ENCODE assay signal across 26 cellular contexts in genomic region chr19:29952127-29952526, GRCh38. TPM values are rescaled to one million over a fixed set of nuclear protein-coding genes. Genes with fewer than 3 reads are reported as not detected.
DNase-seq lines count a peak whose midpoint lies in the region; ATAC-seq, FAIRE-seq and TF ChIP-seq lines count a peak whose summit lies in the region.
"Had no signal": no experiment of that assay in that cellular context is flagged by ENCODE, and none has a peak within 500 bp of the region (broad histone marks: within the 10 kb centered on the region; RNA-seq: fewer than 3 reads in every experiment).

No MANE protein-coding gene starts in this region.

- H3K9me3 Mint-ChIP-seq in activated CD4-positive, alpha-beta memory T cell treated with anti-CD3 and anti-CD28 coated beads for 36 hours: peaks cover 2% of the 10 kb centered on the region
- peaks cover 6% of the 10 kb centered on the region for H3K9me3 Mint-ChIP-seq in activated CD4-positive, alpha-beta memory T cell treated with anti-CD3 and anti-CD28 coated beads, Interleukin-2, amount 10 ng/mL, durations not matched to agents 7 days and 5 days
- H3K9me3 Mint-ChIP-seq in mesothelial cell of epicardium: peaks cover 11% of the 10 kb centered on the region
- H3K9me3 Mint-ChIP-seq: effector memory CD8-positive, alpha-beta T cell had no signal

- in situ Hi-C loops in gastrocnemius medialis (cut with MboI; ENCODE audit: low sequenced_read_pairs in 4 of 4): no loop called here

- H3K27ac Mint-ChIP-seq in activated CD4-positive, alpha-beta memory T cell treated with anti-CD3 and anti-CD28 coated beads for 36 hours: peak overlapping the region; percentile 28
- H3K27ac Mint-ChIP-seq in activated CD4-positive, alpha-beta memory T cell treated with anti-CD3 and anti-CD28 coated beads, Interleukin-2, amount 10 ng/mL, durations not matched to agents 7 days and 5 days: no peak overlapping the region
- peak overlapping the region; percentile 27 for H3K27ac Mint-ChIP-seq in mesothelial cell of epicardium
- H3K27ac Mint-ChIP-seq: activated T-helper 2 cell treated with anti-CD3 and anti-CD28 coated beads, Interferon-gamma antibody, Interleukin-2, Interleukin-4, amounts not matched to agents 10 μg/mL and 5 μg/mL and 100 μg/mL, durations not matched to agents 14 hours and 24 hours and 36 hours; nephron progenitor cell had no signal

- WGBS in thyroid gland, 2 donors: 81 to 91% methylated on average over 1 of the region's 1 CpG

- ATAC-seq in gastrocnemius medialis: no peak
- ATAC-seq: activated CD4-positive, CD25-positive, alpha-beta regulatory T cell treated with anti-CD3 and anti-CD28 coated beads, Interleukin-2, amount 50 U/mL, for 24 hours; body of pancreas; effector memory CD8-positive, alpha-beta T cell; left lung; sciatic nerve had no signal

- H3K27me3 ChIP-seq in bronchial epithelial cell (ENCODE audit: control insufficient read depth, insufficient read depth, low read length): no peaks in the 10 kb centered on the region
- H3K27me3 ChIP-seq in thyroid gland: no peaks in the 10 kb centered on the region
- H3K27me3 ChIP-seq in gastrocnemius medialis: no peaks in the 10 kb centered on the region
- H3K27me3 ChIP-seq: body of pancreas, left lung, upper lobe of left lung had no signal

- CTCF ChIA-PET in activated CD4-positive, alpha-beta memory T cell treated with anti-CD3 and anti-CD28 coated beads for 36 hours (lab: Charles Lee): no interaction called here
- CTCF ChIA-PET in activated CD4-positive, alpha-beta memory T cell treated with anti-CD3 and anti-CD28 coated beads, Interleukin-2, amount 10 ng/mL, durations not matched to agents 7 days and 5 days (lab: Charles Lee): no interaction called here

- intact Hi-C loops in activated CD4-positive, alpha-beta memory T cell treated with anti-CD3 and anti-CD28 coated beads for 36 hours (cut with micrococcal nuclease): no loop called here
- intact Hi-C loops in thyroid gland (cut with DNase I) (no loop called here), gastrocnemius medialis (cut with DNase I; ENCODE audit: low total_unique reads) (no loop called here)

- H3K4me3 Mint-ChIP-seq in activated CD4-positive, alpha-beta memory T cell treated with anti-CD3 and anti-CD28 coated beads for 36 hours: no peak overlapping the region
- H3K4me3 Mint-ChIP-seq in activated CD4-positive, alpha-beta memory T cell treated with anti-CD3 and anti-CD28 coated beads, Interleukin-2, amount 10 ng/mL, durations not matched to agents 7 days and 5 days: no peak overlapping the region
- H3K4me3 Mint-ChIP-seq in mesothelial cell of epicardium: no peak overlapping the region
- H3K4me3 Mint-ChIP-seq: effector memory CD8-positive, alpha-beta T cell; nephron progenitor cell had no signal

- H3K36me3 ChIP-seq in bronchial epithelial cell (ENCODE audit: control insufficient read depth, insufficient read depth, low read length) (no peaks in the 10 kb centered on the region), thyroid gland (no peaks in the 10 kb centered on the region), gastrocnemius medialis (no peaks in the 10 kb centered on the region)
- H3K36me3 ChIP-seq: left lung, upper lobe of left lung had no signal

- H3K4me3 ChIP-seq in bronchial epithelial cell (ENCODE audit: low read depth, low read length) (no peak overlapping the region), thyroid gland (replicated peaks in 1 of 3) (no peak overlapping the region), gastrocnemius medialis (no peak overlapping the region)
- H3K4me3 ChIP-seq: body of pancreas, left lung, upper lobe of left lung had no signal

- H3K27ac ChIP-seq in thyroid gland (no peak overlapping the region), gastrocnemius medialis (no peak overlapping the region)
- H3K27ac ChIP-seq: body of pancreas, left lung, parathyroid adenoma, upper lobe of left lung had no signal

- H3K4me1 Mint-ChIP-seq in activated CD4-positive, alpha-beta memory T cell treated with anti-CD3 and anti-CD28 coated beads for 36 hours (ENCODE audit: low read depth): peaks cover 71% of the 10 kb centered on the region
- peaks cover 34% of the 10 kb centered on the region for H3K4me1 Mint-ChIP-seq in activated CD4-positive, alpha-beta memory T cell treated with anti-CD3 and anti-CD28 coated beads, Interleukin-2, amount 10 ng/mL, durations not matched to agents 7 days and 5 days
- H3K4me1 Mint-ChIP-seq in mesothelial cell of epicardium: peaks cover 11% of the 10 kb centered on the region
- H3K4me1 Mint-ChIP-seq: nephron progenitor cell had no signal

- FAIRE-seq in bronchial epithelial cell (lab: Jason Lieb, UNC): no peak
- FAIRE-seq: colon had no signal

- no peak for DNase-seq in activated CD4-positive, alpha-beta memory T cell treated with anti-CD3 and anti-CD28 coated beads for 36 hours
- no peak for DNase-seq in activated CD4-positive, alpha-beta memory T cell treated with anti-CD3 and anti-CD28 coated beads, Interleukin-2, amount 10 ng/mL, durations not matched to agents 7 days and 5 days
- peak; percentile 83 for DNase-seq in NCI-H82 treated with DMSO at 0.1 percent for 48 hours (lab: John Stamatoyannopoulos, UW; ENCODE audit: unreplicated experiment)
- peak; percentile 42 for DNase-seq in bronchial epithelial cell (ENCODE audit: low read depth)
- no peak for DNase-seq in mesothelial cell of epicardium (ENCODE audit: low spot score in 2 of 2, unreplicated experiment in 2 of 2)
- no peak for DNase-seq in T-helper 2 cell
- DNase-seq in thyroid gland: no peak
- no peak for DNase-seq in gastrocnemius medialis
- DNase-seq: body of pancreas; effector memory CD8-positive, alpha-beta T cell; HCEC 1CT; head of caudate nucleus; left lung; midbrain; NCI-H1436 treated with DMSO at 0.1 percent for 48 hours; NCI-H2171; NCI-H524; nephron progenitor cell; RPMI8226; stimulated activated CD4-positive, alpha-beta T cell treated with anti-CD3 and anti-CD28 coated beads, Interleukin-15, amount 100 ng/mL, for 24 hours; upper lobe of left lung had no signal

- no peaks in the 10 kb centered on the region for H3K9me3 ChIP-seq in thyroid gland
- H3K9me3 ChIP-seq in gastrocnemius medialis: no peaks in the 10 kb centered on the region
- H3K9me3 ChIP-seq: body of pancreas, left lung, upper lobe of left lung had no signal

- TF ChIP-seq CTCF in bronchial epithelial cell (IDR thresholded peaks at IDR 0.05; ENCODE audit: insufficient read depth, low read length, severe bottlenecking) (no peak), mesothelial cell of epicardium (IDR thresholded peaks at IDR 0.05; ENCODE audit: unreplicated experiment) (no peak), thyroid gland (IDR thresholded peaks at IDR 0.05) (no peak), gastrocnemius medialis (IDR thresholded peaks at IDR 0.05 in 4 of 5, conservative IDR thresholded peaks at IDR 0.05 in 1 of 5) (no peak)

- H3K4me1 ChIP-seq in thyroid gland: peaks cover 2 to 11% of the 10 kb centered on the region in 2 donors
- H3K4me1 ChIP-seq in gastrocnemius medialis: peaks cover 8% of the 10 kb centered on the region in 2 donors
- H3K4me1 ChIP-seq: body of pancreas, parathyroid adenoma had no signal

- TF ChIP-seq POLR2A in thyroid gland (IDR thresholded peaks at IDR 0.05) (no peak), gastrocnemius medialis (IDR thresholded peaks at IDR 0.05) (no peak)

- H3K27me3 Mint-ChIP-seq in activated CD4-positive, alpha-beta memory T cell treated with anti-CD3 and anti-CD28 coated beads for 36 hours: no peaks in the 10 kb centered on the region
- no peaks in the 10 kb centered on the region for H3K27me3 Mint-ChIP-seq in activated CD4-positive, alpha-beta memory T cell treated with anti-CD3 and anti-CD28 coated beads, Interleukin-2, amount 10 ng/mL, durations not matched to agents 7 days and 5 days
- no peaks in the 10 kb centered on the region for H3K27me3 Mint-ChIP-seq in mesothelial cell of epicardium (ENCODE audit: low read depth)
- H3K27me3 Mint-ChIP-seq: effector memory CD8-positive, alpha-beta T cell had no signal

- H3K36me3 Mint-ChIP-seq in activated CD4-positive, alpha-beta memory T cell treated with anti-CD3 and anti-CD28 coated beads for 36 hours: peaks cover 24% of the 10 kb centered on the region
- H3K36me3 Mint-ChIP-seq in activated CD4-positive, alpha-beta memory T cell treated with anti-CD3 and anti-CD28 coated beads, Interleukin-2, amount 10 ng/mL, durations not matched to agents 7 days and 5 days (ENCODE audit: low read depth): peaks cover 38% of the 10 kb centered on the region
- H3K36me3 Mint-ChIP-seq in mesothelial cell of epicardium: peaks cover 17% of the 10 kb centered on the region

- POLR2A ChIA-PET in activated CD4-positive, alpha-beta memory T cell treated with anti-CD3 and anti-CD28 coated beads for 36 hours (lab: Charles Lee): no interaction called here
- POLR2A ChIA-PET in activated CD4-positive, alpha-beta memory T cell treated with anti-CD3 and anti-CD28 coated beads, Interleukin-2, amount 10 ng/mL, durations not matched to agents 7 days and 5 days (lab: Charles Lee): no interaction called here

RNA-seq across cellular contexts. Expression of gene URI1, which starts 10.1 kb away (rescaled TPM):
- 10 to 100 TPM; 66.9 to 68.5 TPM for total RNA-seq in activated CD4-positive, alpha-beta memory T cell treated with anti-CD3 and anti-CD28 coated beads for 36 hours
- 10 to 100 TPM; 55.5 to 59.0 TPM for total RNA-seq in activated CD4-positive, alpha-beta memory T cell treated with anti-CD3 and anti-CD28 coated beads, Interleukin-2, amount 10 ng/mL, durations not matched to agents 7 days and 5 days
- total RNA-seq in bronchial epithelial cell (101 and 112 TPM in 2 replicates), mesothelial cell of epicardium (61.7 to 65.5 TPM (median 63.6 TPM) in 3 replicates), thyroid gland (10 to 100 TPM; 84.8 to 91.2 (median 86.3) TPM), gastrocnemius medialis (10 to 100 TPM; 37.4 to 84.1 (median 59.2) TPM)

Comparison
In these comparisons a context has a peak if more than half of its experiments do, and no peak if none do; other contexts are left out.
1. DNase-seq: peak in NCI-H82 treated with DMSO at 0.1 percent for 48 hours (single experiment) and bronchial epithelial cell (single experiment); none in activated CD4-positive, alpha-beta memory T cell treated with anti-CD3 and anti-CD28 coated beads for 36 hours (single experiment), activated CD4-positive, alpha-beta memory T cell treated with anti-CD3 and anti-CD28 coated beads, Interleukin-2, amount 10 ng/mL, durations not matched to agents 7 days and 5 days (single experiment), mesothelial cell of epicardium (0 of 2), T-helper 2 cell (0 of 5), thyroid gland (0 of 2) and gastrocnemius medialis (0 of 2).